25 cellular contexts compared by ENCODE assay signal in the genomic region with DNA sequence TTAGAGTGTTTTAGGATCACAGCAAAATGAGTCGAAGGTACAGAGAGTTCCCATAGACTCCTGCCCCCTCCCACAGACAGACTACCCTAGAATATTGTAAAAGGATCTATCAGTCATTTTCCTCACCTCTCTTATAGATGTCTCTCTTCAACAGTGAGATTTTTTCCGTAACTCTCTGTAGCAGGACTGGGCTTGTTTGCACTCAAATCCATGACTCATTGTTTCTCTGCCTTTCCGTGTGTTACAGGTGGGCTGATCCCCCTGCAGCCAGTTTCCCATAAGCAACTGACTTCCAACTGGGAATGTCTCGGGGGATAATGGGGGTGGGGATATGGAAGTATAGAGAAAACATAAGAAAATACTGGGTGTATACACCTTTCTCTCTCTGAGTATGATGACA.
DNase-seq lines count a peak whose midpoint lies in the region; ATAC-seq, FAIRE-seq and TF ChIP-seq lines count a peak whose summit lies in the region.
"Had no signal": no experiment of that assay in that cellular context is flagged by ENCODE, and none has a peak within 500 bp of the region (broad histone marks: within the 10 kb centered on the region; RNA-seq: fewer than 3 reads in every experiment).

No MANE protein-coding gene starts in this region.

- no peak overlapping the region for H3K4me3 Mint-ChIP-seq in GM23338
- H3K4me3 Mint-ChIP-seq in stimulated activated naive B cell treated with anti-CD40 and anti-IgM and Interleukin-4, amounts not matched to agents 10 μg/mL and 1 μg/mL and 100 μg/mL, for 72 hours = no peak overlapping the region

- TF ChIP-seq RAD21 in H1 (IDR thresholded peaks at IDR 0.05 in 1 of 2, conservative IDR thresholded peaks at IDR 0.05 in 1 of 2; ENCODE audit: low read depth in 2 of 2, low read length in 2 of 2) = no peak

- H3F3A ChIP-seq in GM23338 (replicated peaks; ENCODE audit: low read depth) = no peaks in the 10 kb centered on the region

- no peak overlapping the region for H3K4ac ChIP-seq in H1 (replicated peaks; ENCODE audit: insufficient read length, low read depth, low read length)

- no peaks in the 10 kb centered on the region for H4K20me1 ChIP-seq in GM23338 (replicated peaks; ENCODE audit: insufficient read depth)
- H4K20me1 ChIP-seq in H1 (replicated peaks in 1 of 2; ENCODE audit: control insufficient read depth in 1 of 2, insufficient read depth in 2 of 2, low read length in 2 of 2) = no peaks in the 10 kb centered on the region

- no peak overlapping the region for H3K27ac ChIP-seq in GM23338 (ENCODE audit: low read depth)
- no peak overlapping the region for H3K27ac ChIP-seq in H1 (ENCODE audit: low read depth, low read length)
- H3K27ac ChIP-seq: SJSA1 had no signal

- H2BK15ac ChIP-seq in H1 (ENCODE audit: low read length) = no peak overlapping the region

- H3K79me2 ChIP-seq in GM23338 (replicated peaks; ENCODE audit: insufficient read depth) (no peaks in the 10 kb centered on the region), H1 (ENCODE audit: control insufficient read depth in 1 of 2, insufficient read depth in 2 of 2, low read length in 2 of 2) (no peaks in the 10 kb centered on the region)

- no peaks in the 10 kb centered on the region for H3K27me3 Mint-ChIP-seq in GM23338 (ENCODE audit: insufficient read depth, low read depth, poor library complexity)
- H3K27me3 Mint-ChIP-seq in stimulated activated naive B cell treated with anti-CD40 and anti-IgM and Interleukin-4, amounts not matched to agents 10 μg/mL and 1 μg/mL and 100 μg/mL, for 72 hours = no peaks in the 10 kb centered on the region

- H3K9me3 Mint-ChIP-seq in GM23338 = no peaks in the 10 kb centered on the region
- peaks cover 0 to 2% of the 10 kb centered on the region in 2 donors for H3K9me3 Mint-ChIP-seq in stimulated activated naive B cell treated with anti-CD40 and anti-IgM and Interleukin-4, amounts not matched to agents 10 μg/mL and 1 μg/mL and 100 μg/mL, for 72 hours

- H3K56ac ChIP-seq in H1 (replicated peaks; ENCODE audit: insufficient read length, low read depth, low read length) = no peak overlapping the region

- H3K36me3 Mint-ChIP-seq in GM23338 (ENCODE audit: low read depth) = no peaks in the 10 kb centered on the region
- no peaks in the 10 kb centered on the region for H3K36me3 Mint-ChIP-seq in stimulated activated naive B cell treated with anti-CD40 and anti-IgM and Interleukin-4, amounts not matched to agents 10 μg/mL and 1 μg/mL and 100 μg/mL, for 72 hours

- H3K9ac ChIP-seq in H1 (replicated peaks in 1 of 4; ENCODE audit: extremely low read depth in 1 of 4, low read depth in 3 of 4, low read length in 3 of 4) = no peak overlapping the region

- no peak for ATAC-seq in GM23338
- ATAC-seq in stimulated activated naive B cell treated with anti-CD40 and anti-IgM and Interleukin-4, amounts not matched to agents 10 μg/mL and 1 μg/mL and 100 μg/mL, for 72 hours (replicated peaks) = no peak
- ATAC-seq: HepG2, K562, Panc1, Right ventricle myocardium inferior had no signal

- CTCF ChIA-PET in H1 (lab: Charles Lee; ENCODE audit: partially characterized antibody) = interaction anchor here (0.9 kb wide), 1 partner anchor 462 kb away, joined by 3 read pairs; no protein-coding TSS in a partner anchor

- no peak overlapping the region for H3K4me2 ChIP-seq in GM23338
- H3K4me2 ChIP-seq in H1 (ENCODE audit: insufficient read depth in 1 of 2, low read depth in 2 of 2, low read length in 2 of 2) = no peak overlapping the region

- no peak overlapping the region for H3K23ac ChIP-seq in H1 (ENCODE audit: insufficient read length)

- no peak for TF ChIP-seq EP300 in H1 (IDR thresholded peaks at IDR 0.05; ENCODE audit: borderline replicate concordance in 1 of 2, low read depth in 2 of 2, low read length in 2 of 2)

- no peaks in the 10 kb centered on the region for H3K27me3 ChIP-seq in GM23338 (ENCODE audit: insufficient read depth)
- no peaks in the 10 kb centered on the region for H3K27me3 ChIP-seq in H1 (replicated peaks in 1 of 4; ENCODE audit: control insufficient read depth in 3 of 4, extremely low read depth in 1 of 4, insufficient read depth in 3 of 4, low read length in 3 of 4)
- H3K27me3 ChIP-seq: BE2C, SJSA1 had no signal

- H3K4me3 ChIP-seq in GM23338 (no peak overlapping the region), H1 (ENCODE audit: extremely low read depth in 1 of 4, insufficient read depth in 2 of 4, low read depth in 3 of 4, low read length in 4 of 4) (no peak overlapping the region)
- H3K4me3 ChIP-seq: HAP-1, K562, SJSA1 had no signal

- H3K36me3 ChIP-seq in GM23338 (ENCODE audit: insufficient read depth) (no peaks in the 10 kb centered on the region), H1 (ENCODE audit: control insufficient read depth in 2 of 4, insufficient read depth in 4 of 4, low read length in 3 of 4) (no peaks in the 10 kb centered on the region)
- H3K36me3 ChIP-seq: BE2C, HAP-1, SJSA1 had no signal

- H2BK120ac ChIP-seq in H1 (replicated peaks; ENCODE audit: low read depth, low read length) = no peak overlapping the region

- H2AFZ ChIP-seq in GM23338 = peak overlapping the region; percentile 32; the same call in 1 of the 2 replicates
- peak overlapping the region; percentile 53; the same call in 1 of the 2 replicates for H2AFZ ChIP-seq in H1 (ENCODE audit: low read length)

- DNase-seq in GM23338 (ENCODE audit: low spot score) = peak; percentile 11
- peak; percentile 1 for DNase-seq in HPDE6-E6E7 (ENCODE audit: extremely low spot score)
- no peak for DNase-seq in H1 (ENCODE audit: low read depth in 1 of 2, low spot score in 2 of 2)
- peak; percentile 23 for DNase-seq in iPS-NIHi7 (ENCODE audit: extremely low spot score)
- no peak for DNase-seq in glomerular visceral epithelial cell (ENCODE audit: extremely low spot score)
- no peak for DNase-seq in MV-4-11 (lab: John Stamatoyannopoulos, UW)
- DNase-seq in stimulated activated naive B cell treated with anti-CD40 and anti-IgM and Interleukin-4, amounts not matched to agents 10 μg/mL and 1 μg/mL and 100 μg/mL, for 72 hours = no peak
- DNase-seq: BE2C; EL; GF-D8; MM.1S; NCI-H1092; NCI-H1436; NCI-H187 treated with DMSO at 0.1 percent for 48 hours; NCI-H2107; NCI-H446 treated with DMSO at 0.1 percent for 48 hours; NCI-H774; NK-92 treated with Interleukin-12 subunit alpha and Interleukin-12 subunit beta, amount 100 ng/mL, for 24 hours had no signal

- TF ChIP-seq POLR2A in H1 (IDR thresholded peaks at IDR 0.05; ENCODE audit: control extremely low read depth in 1 of 2, low read depth in 2 of 2, low read length in 2 of 2) = no peak

- WGBS in H1 (ENCODE audit: extremely low coverage in 1 of 2, insufficient coverage in 1 of 2, insufficient read length in 1 of 2, insufficient replicate concordance in 2 of 2, low coverage in 1 of 2, low lambda C conversion rate in 2 of 2, missing lambda C conversion rate in 1 of 2), 2 experiments = 81% methylated on average over 4 of the region's 4 CpGs; no CpG with 5 or more reads in 1 of the 2 experiments

- POLR2A ChIA-PET in H1 (lab: Charles Lee; ENCODE audit: partially characterized antibody) = no interaction called here

- no peaks in the 10 kb centered on the region for H3K4me1 ChIP-seq in GM23338 (ENCODE audit: insufficient read depth)
- peaks cover 0 to 4% (median 0%) of the 10 kb centered on the region in 4 experiments; a peak in 1 of 7 replicates for H3K4me1 ChIP-seq in H1 (replicated peaks in 1 of 4; ENCODE audit: control insufficient read depth in 3 of 4, insufficient read depth in 4 of 4, low read length in 3 of 4)
- H3K4me1 ChIP-seq: HAP-1, SJSA1 had no signal

- H3K14ac ChIP-seq in H1 (ENCODE audit: insufficient read length) = no peak overlapping the region

- no peaks in the 10 kb centered on the region for H3K79me1 ChIP-seq in H1 (ENCODE audit: low read depth, low read length)

- H2BK12ac ChIP-seq in H1 (ENCODE audit: low read depth, low read length) = no peak overlapping the region

- TF ChIP-seq CTCF in GM23338 (conservative IDR thresholded peaks at IDR 0.05; ENCODE audit: low read depth in 2 of 2) = no peak
- TF ChIP-seq CTCF in H1 (IDR thresholded peaks at IDR 0.05; ENCODE audit: control extremely low read depth in 1 of 3, insufficient read depth in 1 of 3, low read depth in 1 of 3, low read length in 3 of 3) = no peak

- no peak overlapping the region for H3K18ac ChIP-seq in H1 (ENCODE audit: extremely low read depth, low read length)

- no peak overlapping the region for H2BK5ac ChIP-seq in H1 (ENCODE audit: low read depth, low read length)

- H3K9me2 ChIP-seq in GM23338 (ENCODE audit: insufficient read depth) = 0 out of 2 replicates have a peak, but pooled peaks cover 3% of the 10 kb centered on the region

- no peak for FAIRE-seq in H1 (lab: Jason Lieb, UNC)
- FAIRE-seq: GM19239, HepG2, K562 had no signal

- no peak overlapping the region for H4K91ac ChIP-seq in H1 (replicated peaks; ENCODE audit: insufficient read length, low read length)

- H4K5ac ChIP-seq in H1 (ENCODE audit: insufficient read length, low read depth, low read length) = no peak overlapping the region

- peaks cover 8% of the 10 kb centered on the region; the same call in 2 of the 3 replicates for H3K4me1 Mint-ChIP-seq in GM23338
- no peaks in the 10 kb centered on the region for H3K4me1 Mint-ChIP-seq in stimulated activated naive B cell treated with anti-CD40 and anti-IgM and Interleukin-4, amounts not matched to agents 10 μg/mL and 1 μg/mL and 100 μg/mL, for 72 hours

- no peak overlapping the region for H2AK5ac ChIP-seq in H1 (ENCODE audit: low read depth, low read length)

- peak overlapping the region; percentile 24 for H3K27ac Mint-ChIP-seq in GM23338
- no peak overlapping the region for H3K27ac Mint-ChIP-seq in stimulated activated naive B cell treated with anti-CD40 and anti-IgM and Interleukin-4, amounts not matched to agents 10 μg/mL and 1 μg/mL and 100 μg/mL, for 72 hours

- no peak overlapping the region for H2BK20ac ChIP-seq in H1 (ENCODE audit: low read length)

- no peaks in the 10 kb centered on the region for H3K9me3 ChIP-seq in H1 (ENCODE audit: insufficient read depth in 2 of 2, low read depth in 1 of 2, low read length in 1 of 2)
- H3K9me3 ChIP-seq: BE2C, HAP-1, SJSA1 had no signal

- H3K23me2 ChIP-seq in H1 (ENCODE audit: low read depth, low read length) = no peaks in the 10 kb centered on the region

- H4K8ac ChIP-seq in H1 (ENCODE audit: extremely low read depth, insufficient read depth, low read length) = no peak overlapping the region

TF ChIP-seq in GM23338, 12 proteins besides CTCF, POLR2A, EP300 and RAD21 (continues in another document):
- TF ChIP-seq NANOG (IDR thresholded peaks at IDR 0.05; ENCODE audit: borderline replicate concordance) (no peak), POLR2AphosphoS5 (IDR thresholded peaks at IDR 0.05; ENCODE audit: low read depth) (no peak), EZH2phosphoT487 (IDR thresholded peaks at IDR 0.05; ENCODE audit: unreplicated experiment) (no peak)

TF ChIP-seq in H1, 55 proteins besides CTCF, POLR2A, EP300 and RAD21 (continues in another document):
- TF ChIP-seq SP1 (IDR thresholded peaks at IDR 0.05; ENCODE audit: low read depth, low read length) (no peak), EZH2 (IDR thresholded peaks at IDR 0.05; ENCODE audit: low read depth, low read length, severe bottlenecking) (no peak), CHD1 (IDR thresholded peaks at IDR 0.05; ENCODE audit: low read depth, low read length) (no peak), TAF1 (IDR thresholded peaks at IDR 0.05; ENCODE audit: low read depth, low read length) (no peak)

Comparison
In these comparisons a context has a peak if more than half of its experiments do, and no peak if none do; other contexts are left out.
1. DNase-seq: peak in GM23338 (single experiment), HPDE6-E6E7 (single experiment) and iPS-NIHi7 (single experiment); none in H1 (0 of 2), glomerular visceral epithelial cell (single experiment), MV-4-11 (single experiment) and stimulated activated naive B cell treated with anti-CD40 and anti-IgM and Interleukin-4, amounts not matched to agents 10 μg/mL and 1 μg/mL and 100 μg/mL, for 72 hours (single experiment).